In the genomic region with DNA sequence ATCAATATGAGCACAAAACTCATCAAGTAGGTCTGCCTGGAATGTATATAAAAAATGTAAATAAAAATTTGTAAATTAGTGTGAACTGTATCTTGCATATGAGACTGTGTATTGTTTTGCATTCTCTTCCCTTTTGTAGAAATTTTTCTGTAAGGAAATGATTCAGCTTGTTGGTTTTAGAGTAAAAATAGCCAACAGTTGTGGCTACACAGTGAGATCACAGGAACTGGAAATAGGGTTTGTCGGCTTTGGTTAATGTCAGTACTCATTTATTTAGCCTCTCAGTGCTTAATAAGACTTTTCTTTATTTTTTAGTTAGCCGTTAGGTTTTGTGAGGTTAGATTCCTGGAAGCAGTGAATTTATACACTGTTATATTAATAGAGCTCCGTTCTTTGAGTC, we compare ENCODE assay signal across 8 cellular contexts.
DNase-seq lines count a peak whose midpoint lies in the region; ATAC-seq and TF ChIP-seq lines count a peak whose summit lies in the region.

No MANE protein-coding gene starts in this region.

- ATAC-seq in GM18505 (IDR thresholded peaks at IDR 0.05; ENCODE audit: unreplicated experiment), result peak; percentile 71
- no peak for ATAC-seq in left colon

- peak; percentile 77 for DNase-seq in HCEC 1CT
- DNase-seq in MV-4-11 (lab: John Stamatoyannopoulos, UW), result peak; percentile 94
- DNase-seq in epithelial cell of prostate (ENCODE audit: low read depth, low spot score), result no peak
- DNase-seq in activated effector memory CD4-positive, alpha-beta T cell treated with Interleukin-2 at 50 U/mL for 16 hours, result no peak
- no peak for DNase-seq in NCI-H524 treated with DMSO at 0.1 percent for 48 hours (lab: John Stamatoyannopoulos, UW)
- no peak for DNase-seq in left colon
- no peak for DNase-seq in SKM-1 (lab: John Stamatoyannopoulos, UW; ENCODE audit: unreplicated experiment)

- H3K27ac ChIP-seq in epithelial cell of prostate, result peak overlapping the region; percentile 6

- intact Hi-C loops in left colon (cut with DNase I, micrococcal nuclease), result no loop called here

- TF ChIP-seq POLR2A in GM18505 (IDR thresholded peaks at IDR 0.05; ENCODE audit: borderline replicate concordance, extremely low read depth, insufficient read depth, insufficient read length), result no peak

Comparison
In these comparisons a context has a peak if more than half of its experiments do, and no peak if none do; other contexts are left out.
1. DNase-seq: peak in HCEC 1CT (single experiment) and MV-4-11 (single experiment); none in epithelial cell of prostate (single experiment), activated effector memory CD4-positive, alpha-beta T cell treated with Interleukin-2 at 50 U/mL for 16 hours (single experiment), NCI-H524 treated with DMSO at 0.1 percent for 48 hours (single experiment), left colon (0 of 2) and SKM-1 (single experiment).